Comparison of ENCODE assay signal across 8 cellular contexts in genomic region chr11:2927851-2928604, GRCh38. TPM values are rescaled to one million over a fixed set of nuclear protein-coding genes. Genes with fewer than 3 reads are reported as not detected.
DNase-seq lines count a peak whose midpoint lies in the region; ATAC-seq and FAIRE-seq lines count a peak whose summit lies in the region.

No MANE protein-coding gene starts in this region.

- H3K27me3 ChIP-seq in right cardiac atrium (ENCODE audit: control insufficient read depth, insufficient read depth), result no peaks in the 10 kb centered on the region

- peaks cover 18% of the 10 kb centered on the region for H3K27me3 Mint-ChIP-seq in activated CD4-positive, alpha-beta T cell treated with anti-CD3 and anti-CD28 coated beads, Interleukin-2, amount 10 ng/mL, durations not matched to agents 24 days and 14 days
- H3K27me3 Mint-ChIP-seq in activated T-helper 2 cell treated with anti-CD3 and anti-CD28 coated beads, Interferon-gamma antibody, Interleukin-2, Interleukin-4, amounts not matched to agents 10 μg/mL and 5 μg/mL and 100 μg/mL, durations not matched to agents 14 hours and 24 hours and 36 hours (ENCODE audit: low read depth), result peaks cover 15% of the 10 kb centered on the region
- peaks cover 39 to 68% of the 10 kb centered on the region in 2 donors for H3K27me3 Mint-ChIP-seq in stimulated activated naive B cell treated with anti-CD40 and anti-IgM and Interleukin-4, amounts not matched to agents 10 μg/mL and 1 μg/mL and 100 μg/mL, for 72 hours

- H3K27ac Mint-ChIP-seq in activated CD4-positive, alpha-beta T cell treated with anti-CD3 and anti-CD28 coated beads, Interleukin-2, amount 10 ng/mL, durations not matched to agents 24 days and 14 days, result peak overlapping the region; percentile 70
- H3K27ac Mint-ChIP-seq in activated T-helper 2 cell treated with anti-CD3 and anti-CD28 coated beads, Interferon-gamma antibody, Interleukin-2, Interleukin-4, amounts not matched to agents 10 μg/mL and 5 μg/mL and 100 μg/mL, durations not matched to agents 14 hours and 24 hours and 36 hours, result peak overlapping the region; percentile 62
- H3K27ac Mint-ChIP-seq in stimulated activated naive B cell treated with anti-CD40 and anti-IgM and Interleukin-4, amounts not matched to agents 10 μg/mL and 1 μg/mL and 100 μg/mL, for 72 hours, result peak overlapping the region; percentile 42

- WGBS in right cardiac atrium, result 45% methylated on average over 25 of the region's 25 CpGs

- peaks cover 26% of the 10 kb centered on the region for H3K4me1 Mint-ChIP-seq in activated CD4-positive, alpha-beta T cell treated with anti-CD3 and anti-CD28 coated beads, Interleukin-2, amount 10 ng/mL, durations not matched to agents 24 days and 14 days
- peaks cover 20% of the 10 kb centered on the region for H3K4me1 Mint-ChIP-seq in activated T-helper 2 cell treated with anti-CD3 and anti-CD28 coated beads, Interferon-gamma antibody, Interleukin-2, Interleukin-4, amounts not matched to agents 10 μg/mL and 5 μg/mL and 100 μg/mL, durations not matched to agents 14 hours and 24 hours and 36 hours (ENCODE audit: low read depth)
- H3K4me1 Mint-ChIP-seq in stimulated activated naive B cell treated with anti-CD40 and anti-IgM and Interleukin-4, amounts not matched to agents 10 μg/mL and 1 μg/mL and 100 μg/mL, for 72 hours, result peaks cover 17 to 37% of the 10 kb centered on the region in 2 donors

- no peak overlapping the region for H3K27ac ChIP-seq in right cardiac atrium (ENCODE audit: low read length)

- H3K36me3 Mint-ChIP-seq in activated CD4-positive, alpha-beta T cell treated with anti-CD3 and anti-CD28 coated beads, Interleukin-2, amount 10 ng/mL, durations not matched to agents 24 days and 14 days (ENCODE audit: low read depth), result peaks cover 3% of the 10 kb centered on the region
- H3K36me3 Mint-ChIP-seq in activated T-helper 2 cell treated with anti-CD3 and anti-CD28 coated beads, Interferon-gamma antibody, Interleukin-2, Interleukin-4, amounts not matched to agents 10 μg/mL and 5 μg/mL and 100 μg/mL, durations not matched to agents 14 hours and 24 hours and 36 hours (ENCODE audit: low read depth), result peaks cover 6% of the 10 kb centered on the region
- no peaks in the 10 kb centered on the region for H3K36me3 Mint-ChIP-seq in stimulated activated naive B cell treated with anti-CD40 and anti-IgM and Interleukin-4, amounts not matched to agents 10 μg/mL and 1 μg/mL and 100 μg/mL, for 72 hours

- H3K9me3 Mint-ChIP-seq in activated CD4-positive, alpha-beta T cell treated with anti-CD3 and anti-CD28 coated beads, Interleukin-2, amount 10 ng/mL, durations not matched to agents 24 days and 14 days, result no peaks in the 10 kb centered on the region
- H3K9me3 Mint-ChIP-seq in activated T-helper 2 cell treated with anti-CD3 and anti-CD28 coated beads, Interferon-gamma antibody, Interleukin-2, Interleukin-4, amounts not matched to agents 10 μg/mL and 5 μg/mL and 100 μg/mL, durations not matched to agents 14 hours and 24 hours and 36 hours, result no peaks in the 10 kb centered on the region
- no peaks in the 10 kb centered on the region for H3K9me3 Mint-ChIP-seq in stimulated activated naive B cell treated with anti-CD40 and anti-IgM and Interleukin-4, amounts not matched to agents 10 μg/mL and 1 μg/mL and 100 μg/mL, for 72 hours

- FAIRE-seq in GM19239 (lab: Jason Lieb, UNC), result no peak

- intact Hi-C loops in activated CD4-positive, alpha-beta T cell treated with anti-CD3 and anti-CD28 coated beads, Interleukin-2, amount 10 ng/mL, durations not matched to agents 24 days and 14 days (cut with micrococcal nuclease), result no loop called here
- intact Hi-C loops in activated T-helper 2 cell treated with anti-CD3 and anti-CD28 coated beads, Interferon-gamma antibody, Interleukin-2, Interleukin-4, amounts not matched to agents 10 μg/mL and 5 μg/mL and 100 μg/mL, durations not matched to agents 14 hours and 24 hours and 36 hours (cut with micrococcal nuclease), result no loop called here
- intact Hi-C loops in right cardiac atrium (cut with DNase I), result no loop called here

- no peak for DNase-seq in activated CD4-positive, alpha-beta T cell treated with anti-CD3 and anti-CD28 coated beads, Interleukin-2, amount 10 ng/mL, durations not matched to agents 24 days and 14 days
- DNase-seq in activated CD4-positive, alpha-beta T cell treated with anti-CD3 and anti-CD28 coated beads for 1 hour, result no peak
- DNase-seq in activated T-helper 2 cell treated with anti-CD3 and anti-CD28 coated beads, Interferon-gamma antibody, Interleukin-2, Interleukin-4, amounts not matched to agents 10 μg/mL and 5 μg/mL and 100 μg/mL, durations not matched to agents 14 hours and 24 hours and 36 hours (ENCODE audit: low spot score), result no peak
- peak; percentile 18 to 55 (median 35) for DNase-seq in right cardiac atrium
- no peak for DNase-seq in stimulated activated naive B cell treated with anti-CD40 and anti-IgM and Interleukin-4, amounts not matched to agents 10 μg/mL and 1 μg/mL and 100 μg/mL, for 72 hours
- no peak for DNase-seq in GM19239 (ENCODE audit: insufficient read length, low spot score)
- no peak for DNase-seq in SIG-M5 treated with dmso at 0.1 percent for 504 hours (lab: John Stamatoyannopoulos, UW; ENCODE audit: unreplicated experiment)
- DNase-seq in NCI-H82 treated with DMSO at 0.1 percent for 48 hours (lab: John Stamatoyannopoulos, UW; ENCODE audit: unreplicated experiment), result no peak

- H3K4me3 Mint-ChIP-seq in activated CD4-positive, alpha-beta T cell treated with anti-CD3 and anti-CD28 coated beads, Interleukin-2, amount 10 ng/mL, durations not matched to agents 24 days and 14 days, result peak overlapping the region; percentile 92
- H3K4me3 Mint-ChIP-seq in activated T-helper 2 cell treated with anti-CD3 and anti-CD28 coated beads, Interferon-gamma antibody, Interleukin-2, Interleukin-4, amounts not matched to agents 10 μg/mL and 5 μg/mL and 100 μg/mL, durations not matched to agents 14 hours and 24 hours and 36 hours (ENCODE audit: low read depth), result peak overlapping the region; percentile 87
- peak overlapping the region; percentile 50 to 78 for H3K4me3 Mint-ChIP-seq in stimulated activated naive B cell treated with anti-CD40 and anti-IgM and Interleukin-4, amounts not matched to agents 10 μg/mL and 1 μg/mL and 100 μg/mL, for 72 hours

- no peak for ATAC-seq in right cardiac atrium
- no peak for ATAC-seq in stimulated activated naive B cell treated with anti-CD40 and anti-IgM and Interleukin-4, amounts not matched to agents 10 μg/mL and 1 μg/mL and 100 μg/mL, for 72 hours (replicated peaks)

- H3K9me3 ChIP-seq in right cardiac atrium (ENCODE audit: control insufficient read depth, low read length), result no peaks in the 10 kb centered on the region

- H3K4me3 ChIP-seq in right cardiac atrium (ENCODE audit: low read length), result peak overlapping the region; percentile 21

- peaks cover 3% of the 10 kb centered on the region for H3K4me1 ChIP-seq in right cardiac atrium (ENCODE audit: control insufficient read depth, insufficient read depth, low read length)

RNA-seq across cellular contexts. Expression of gene PHLDA2, which starts 1.2 kb away (rescaled TPM):
- 25.5 and 26.7 TPM in 2 replicates for total RNA-seq in activated CD4-positive, alpha-beta T cell treated with anti-CD3 and anti-CD28 coated beads, Interleukin-2, amount 10 ng/mL, durations not matched to agents 24 days and 14 days
- 34.5 and 34.7 TPM in 2 replicates for total RNA-seq in activated T-helper 2 cell treated with anti-CD3 and anti-CD28 coated beads, Interferon-gamma antibody, Interleukin-2, Interleukin-4, amounts not matched to agents 10 μg/mL and 5 μg/mL and 100 μg/mL, durations not matched to agents 14 hours and 24 hours and 36 hours
- 1 to 10 TPM in 1 of 4 donors, under 1 TPM in 2, not detected in 1; 0.57 to 2.1 (median 0.74) TPM for total RNA-seq in right cardiac atrium
- polyA plus RNA-seq in right cardiac atrium, result 2.0 TPM

RNA-seq across cellular contexts. Expression of gene CDKN1C, which starts 42.5 kb away (rescaled TPM):
- total RNA-seq in activated CD4-positive, alpha-beta T cell treated with anti-CD3 and anti-CD28 coated beads, Interleukin-2, amount 10 ng/mL, durations not matched to agents 24 days and 14 days, result 1.8 and 2.0 TPM in 2 replicates
- 1.7 TPM in 2 replicates for total RNA-seq in activated T-helper 2 cell treated with anti-CD3 and anti-CD28 coated beads, Interferon-gamma antibody, Interleukin-2, Interleukin-4, amounts not matched to agents 10 μg/mL and 5 μg/mL and 100 μg/mL, durations not matched to agents 14 hours and 24 hours and 36 hours
- total RNA-seq in right cardiac atrium, result 10 to 100 TPM; 16.1 to 26.3 (median 21.4) TPM
- polyA plus RNA-seq in right cardiac atrium, result 27.6 TPM

Comparison
In these comparisons a context has a peak if more than half of its experiments do, and no peak if none do; other contexts are left out.
1. DNase-seq: peak in right cardiac atrium (3 of 3); none in activated CD4-positive, alpha-beta T cell treated with anti-CD3 and anti-CD28 coated beads, Interleukin-2, amount 10 ng/mL, durations not matched to agents 24 days and 14 days (single experiment), activated CD4-positive, alpha-beta T cell treated with anti-CD3 and anti-CD28 coated beads for 1 hour (single experiment), activated T-helper 2 cell treated with anti-CD3 and anti-CD28 coated beads, Interferon-gamma antibody, Interleukin-2, Interleukin-4, amounts not matched to agents 10 μg/mL and 5 μg/mL and 100 μg/mL, durations not matched to agents 14 hours and 24 hours and 36 hours (single experiment), stimulated activated naive B cell treated with anti-CD40 and anti-IgM and Interleukin-4, amounts not matched to agents 10 μg/mL and 1 μg/mL and 100 μg/mL, for 72 hours (single experiment), GM19239 (single experiment), SIG-M5 treated with dmso at 0.1 percent for 504 hours (single experiment) and NCI-H82 treated with DMSO at 0.1 percent for 48 hours (single experiment).
2. Peak in every context shown above with its lines, with median percentiles within 50 percentile points of each other: H3K27ac Mint-ChIP-seq and H3K4me3 Mint-ChIP-seq.